In the genomic region with DNA sequence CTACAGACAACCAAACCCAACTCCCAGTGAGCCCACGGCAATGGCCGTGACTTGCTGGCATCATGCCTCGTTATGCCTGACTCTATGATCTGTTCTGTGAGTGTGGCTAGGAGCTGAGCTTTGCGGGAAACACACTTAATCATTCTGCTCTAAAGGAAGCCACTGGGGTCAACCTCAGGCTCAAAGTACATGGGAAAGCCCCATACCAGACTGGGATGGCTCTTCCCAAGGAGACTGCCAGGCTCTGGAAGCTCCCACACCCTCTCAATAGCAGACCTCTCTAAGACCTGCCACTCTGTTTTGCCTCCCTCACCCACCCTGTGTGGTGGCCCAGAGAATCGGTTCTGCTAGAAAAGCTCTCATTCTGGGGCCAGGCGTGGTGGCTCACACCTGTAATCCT, we compare ENCODE assay signal across 24 cellular contexts. TPM values are rescaled to one million over a fixed set of nuclear protein-coding genes. Genes with fewer than 3 reads are reported as not detected.
A peak's percentile ranks its signal among the peaks of the same experiment; 100 is the strongest.
DNase-seq lines count a peak whose midpoint lies in the region; ATAC-seq, FAIRE-seq and TF ChIP-seq lines count a peak whose summit lies in the region.
"Had no signal": no experiment of that assay in that cellular context is flagged by ENCODE, and none has a peak within 500 bp of the region (broad histone marks: within the 10 kb centered on the region; RNA-seq: fewer than 3 reads in every experiment).

No MANE protein-coding gene starts in this region.

- intact Hi-C loops in prostate gland (cut with DNase I): no loop called here

- DNase-seq in A549 (ENCODE audit: low read depth in 1 of 2, low spot score in 1 of 2): no peak
- no peak for DNase-seq in CD8-positive, alpha-beta memory T cell
- no peak for DNase-seq in mesothelial cell of epicardium (ENCODE audit: low spot score in 2 of 2, unreplicated experiment in 2 of 2)
- DNase-seq in NCI-H2029 (lab: John Stamatoyannopoulos, UW): no peak
- no peak for DNase-seq in prostate gland (ENCODE audit: low spot score)
- DNase-seq in activated naive CD4-positive, alpha-beta T cell treated with anti-CD3 and anti-CD28 coated beads, Interleukin-2, amount 50 U/mL, for 16 hours: no peak
- DNase-seq in epidermal melanocyte (ENCODE audit: insufficient read length, low spot score): no peak
- DNase-seq: DMS153, GOT3, Karpas-422, MV-4-11, NCI-H1105 treated with DMSO at 0.1 percent for 48 hours, NCI-H2081, NCI-H2171, NCI-H524 treated with DMSO at 0.1 percent for 48 hours, NCI-H82 had no signal

- no peaks in the 10 kb centered on the region for H3K27me3 Mint-ChIP-seq in CD8-positive, alpha-beta memory T cell
- H3K27me3 Mint-ChIP-seq in mesothelial cell of epicardium (ENCODE audit: low read depth): peaks cover 2% of the 10 kb centered on the region
- H3K27me3 Mint-ChIP-seq: B cell had no signal

- H3K9me3 ChIP-seq in A549: no peaks in the 10 kb centered on the region
- H3K9me3 ChIP-seq in CD8-positive, alpha-beta memory T cell (ENCODE audit: low read length): no peaks in the 10 kb centered on the region
- no peaks in the 10 kb centered on the region for H3K9me3 ChIP-seq in duodenal mucosa (ENCODE audit: control insufficient read depth in 1 of 2, low read length in 2 of 2)
- no peaks in the 10 kb centered on the region for H3K9me3 ChIP-seq in prostate gland

- H3K27me3 ChIP-seq in CD8-positive, alpha-beta memory T cell (ENCODE audit: insufficient read depth, low read length, poor library complexity, severe bottlenecking): no peaks in the 10 kb centered on the region
- H3K27me3 ChIP-seq in duodenal mucosa (ENCODE audit: control insufficient read depth in 1 of 2, insufficient read depth in 2 of 2, low read length in 2 of 2) (no peaks in the 10 kb centered on the region), prostate gland (replicated peaks; ENCODE audit: insufficient read depth) (no peaks in the 10 kb centered on the region)

- POLR2A ChIA-PET in A549 (lab: Yijun Ruan, JAX): no interaction called here
- POLR2A ChIA-PET in CD8-positive, alpha-beta memory T cell (lab: Charles Lee): no interaction called here

- CTCF ChIA-PET in A549 (lab: Yijun Ruan, JAX): interaction anchor here (0.6 to 2.8 kb wide), 6 partner anchors 8 to 258 kb away, joined by 3 to 10 read pairs (median 4); no protein-coding TSS in a partner anchor
- CTCF ChIA-PET in CD8-positive, alpha-beta memory T cell (lab: Charles Lee): no interaction called here

- H3K4me1 Mint-ChIP-seq in CD8-positive, alpha-beta memory T cell: peaks cover 28 to 57% (median 33%) of the 10 kb centered on the region in 3 donors
- H3K4me1 Mint-ChIP-seq in mesothelial cell of epicardium: peaks cover 29% of the 10 kb centered on the region

- no peaks in the 10 kb centered on the region for H3K36me3 ChIP-seq in CD8-positive, alpha-beta memory T cell (ENCODE audit: insufficient read depth, low read length)
- H3K36me3 ChIP-seq in duodenal mucosa (ENCODE audit: control insufficient read depth in 1 of 2, insufficient read depth in 2 of 2, low read length in 2 of 2) (no peaks in the 10 kb centered on the region), prostate gland (no peaks in the 10 kb centered on the region)

- TF ChIP-seq POLR2A in A549 (IDR thresholded peaks at IDR 0.05; ENCODE audit: low read length) (no peak), prostate gland (IDR thresholded peaks at IDR 0.05) (no peak)

- H3K4me3 ChIP-seq in A549: no peak overlapping the region
- no peak overlapping the region for H3K4me3 ChIP-seq in CD8-positive, alpha-beta memory T cell (ENCODE audit: low read length)
- peak overlapping the region; percentile 9 to 24 for H3K4me3 ChIP-seq in duodenal mucosa (ENCODE audit: low read depth in 1 of 2, low read length in 2 of 2)
- no peak overlapping the region for H3K4me3 ChIP-seq in prostate gland

- no peak overlapping the region for H3K4me2 ChIP-seq in A549

- TF ChIP-seq RAD21 in A549 (conservative IDR thresholded peaks at IDR 0.05 in 1 of 2, IDR thresholded peaks at IDR 0.05 in 1 of 2): no peak

- TF ChIP-seq EP300 in A549 (IDR thresholded peaks at IDR 0.05): no peak

- H3K27ac Mint-ChIP-seq in CD8-positive, alpha-beta memory T cell: peak overlapping the region in 2 of 8 donors; percentile 12 to 36
- no peak overlapping the region for H3K27ac Mint-ChIP-seq in mesothelial cell of epicardium
- H3K27ac Mint-ChIP-seq: B cell, CD14-positive monocyte had no signal

- H3K4me3 Mint-ChIP-seq in CD8-positive, alpha-beta memory T cell: peak overlapping the region in 4 of 7 donors; percentile 5 to 95 (median 80)
- H3K4me3 Mint-ChIP-seq in mesothelial cell of epicardium: peak overlapping the region; percentile 44
- H3K4me3 Mint-ChIP-seq: B cell, CD14-positive monocyte had no signal

- ATAC-seq in A549: no peak
- ATAC-seq: HCT116, Panc1, Right ventricle myocardium inferior had no signal

- H3K27ac ChIP-seq in A549 (no peak overlapping the region), duodenal mucosa (ENCODE audit: low read depth, low read length) (no peak overlapping the region), prostate gland (no peak overlapping the region)
- no peak overlapping the region for H3K27ac ChIP-seq in CD8-positive, alpha-beta memory T cell (ENCODE audit: low read depth, low read length)

- H3K4me1 ChIP-seq in A549 (peaks cover 7% of the 10 kb centered on the region), duodenal mucosa (ENCODE audit: control insufficient read depth in 1 of 2, insufficient read depth in 2 of 2, low read length in 2 of 2) (peaks cover 43 to 58% of the 10 kb centered on the region in 2 donors), prostate gland (replicated peaks) (no peaks in the 10 kb centered on the region)
- peaks cover 28% of the 10 kb centered on the region for H3K4me1 ChIP-seq in CD8-positive, alpha-beta memory T cell (ENCODE audit: insufficient read depth, low read length)

- no peak overlapping the region for H3K9ac ChIP-seq in duodenal mucosa (ENCODE audit: low read depth in 1 of 2, low read length in 2 of 2)

- no peak for TF ChIP-seq CTCF in A549 (IDR thresholded peaks at IDR 0.05)
- no peak for TF ChIP-seq CTCF in mesothelial cell of epicardium (IDR thresholded peaks at IDR 0.05; ENCODE audit: unreplicated experiment)
- TF ChIP-seq CTCF in prostate gland (IDR thresholded peaks at IDR 0.05): no peak

- H3K9me3 Mint-ChIP-seq in CD8-positive, alpha-beta memory T cell: no peaks in the 10 kb centered on the region
- H3K9me3 Mint-ChIP-seq in mesothelial cell of epicardium: no peaks in the 10 kb centered on the region

- 39% methylated on average over 6 of the region's 6 CpGs for WGBS in A549 (ENCODE audit: missing lambda C conversion rate)
- WGBS in prostate gland: 89% methylated on average over 6 of the region's 6 CpGs

- FAIRE-seq in A549 (lab: Jason Lieb, UNC): peak; percentile 36
- FAIRE-seq: A204.1, GM12891 had no signal

- H3K36me3 Mint-ChIP-seq in CD8-positive, alpha-beta memory T cell: no peaks in the 10 kb centered on the region
- no peaks in the 10 kb centered on the region for H3K36me3 Mint-ChIP-seq in mesothelial cell of epicardium
- H3K36me3 Mint-ChIP-seq: CD14-positive monocyte had no signal

TF ChIP-seq in A549, 52 proteins besides CTCF, POLR2A, EP300 and RAD21:
- no peak for TF ChIP-seq JUN (IDR thresholded peaks at IDR 0.05)
- TF ChIP-seq RNF2 (IDR thresholded peaks at IDR 0.05; ENCODE audit: borderline replicate concordance, low read depth): no peak
- no peak for TF ChIP-seq MAFK (IDR thresholded peaks at IDR 0.05; ENCODE audit: partially characterized antibody)

RNA-seq across cellular contexts. Expression of a gene that starts 2.2 kb away (rescaled TPM):
- polyA plus RNA-seq in A549 (2011; rRNA removed) (85.5 and 99.5 TPM in 2 replicates), A549 (2017; fragmentation: RNase III; extraction: RNeasy Plus Mini Kit Qiagen cat#74134 plus additional on column Dnase treatment) (85.3 to 100 TPM (median 95.5 TPM) in 3 replicates)
- polyA plus RNA-seq in A549 (2012; cell fraction: cytosol; rRNA removed): 169 and 214 TPM in 2 replicates
- polyA plus RNA-seq in A549 (2012; cell fraction: nucleus; rRNA removed): 201 and 265 TPM in 2 replicates
- polyA minus RNA-seq in A549 (2011; rRNA and poly(A)+ RNA removed): 85.7 and 95.8 TPM in 2 replicates
- 10 to 100 TPM; 47.9 to 49.0 TPM for total RNA-seq in CD8-positive, alpha-beta memory T cell
- 109 TPM for polyA plus RNA-seq in CD8-positive, alpha-beta memory T cell
- total RNA-seq in mesothelial cell of epicardium (49.7 to 52.6 TPM (median 50.5 TPM) in 3 replicates), prostate gland (10 to 100 TPM; 74.0 to 89.9 TPM)

Comparison
In these comparisons a context has a peak if more than half of its experiments do, and no peak if none do; other contexts are left out.
1. H3K4me3 ChIP-seq: peak in duodenal mucosa (2 of 2); none in A549 (single experiment), CD8-positive, alpha-beta memory T cell (single experiment) and prostate gland (0 of 2).